Comparison of ENCODE assay signal across 19 cellular contexts in the genomic region with DNA sequence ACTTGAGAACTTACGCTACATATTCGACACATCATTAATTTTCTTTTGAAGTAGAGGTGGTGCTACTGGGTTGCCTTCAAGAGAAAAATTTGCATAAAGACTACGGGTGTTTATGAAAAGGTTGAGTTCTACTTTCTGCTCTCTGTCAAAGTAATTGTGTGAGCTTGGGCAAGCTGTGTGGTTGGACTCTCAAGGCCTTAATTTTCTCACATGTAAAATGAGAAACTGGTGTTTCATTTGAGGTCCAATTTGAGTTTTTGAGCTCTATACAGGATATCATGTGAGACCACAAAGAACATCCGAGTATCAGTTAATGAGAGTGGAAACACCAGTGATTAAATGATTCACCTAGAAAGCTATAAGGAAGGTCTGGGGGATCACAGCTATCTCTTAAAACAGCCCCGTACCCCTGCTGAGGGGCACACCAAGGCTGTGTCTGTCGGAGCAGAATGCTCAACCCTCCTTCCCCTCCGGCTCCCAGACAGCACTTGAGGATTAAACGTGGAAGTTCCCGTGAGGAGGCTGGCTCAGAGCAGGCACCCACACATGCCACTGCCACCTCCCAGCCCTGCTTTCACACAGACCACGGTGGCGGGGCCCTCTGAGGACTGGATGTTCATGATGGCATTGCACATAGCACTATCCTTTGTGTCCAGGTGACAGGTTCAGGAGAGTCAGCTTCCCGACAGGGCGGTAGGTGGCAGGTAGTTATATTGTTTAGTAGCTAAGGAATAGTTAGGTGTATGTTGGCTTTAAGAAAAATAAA.
DNase-seq lines count a peak whose midpoint lies in the region; ATAC-seq, FAIRE-seq and TF ChIP-seq lines count a peak whose summit lies in the region.
"Had no signal": no experiment of that assay in that cellular context is flagged by ENCODE, and none has a peak within 500 bp of the region (broad histone marks: within the 10 kb centered on the region; RNA-seq: fewer than 3 reads in every experiment).

No MANE protein-coding gene starts in this region.

- no peak overlapping the region for H2BK5ac ChIP-seq in H1 (ENCODE audit: low read depth, low read length)

- H3K79me2 ChIP-seq in GM23338 (replicated peaks; ENCODE audit: insufficient read depth) (no peaks in the 10 kb centered on the region), H1 (ENCODE audit: control insufficient read depth in 1 of 2, insufficient read depth in 2 of 2, low read length in 2 of 2) (no peaks in the 10 kb centered on the region)

- H3K4me3 ChIP-seq in GM23338 (no peak overlapping the region), H1 (ENCODE audit: extremely low read depth in 1 of 4, insufficient read depth in 2 of 4, low read depth in 3 of 4, low read length in 4 of 4) (no peak overlapping the region)

- no peak for TF ChIP-seq CTCF in GM23338 (conservative IDR thresholded peaks at IDR 0.05; ENCODE audit: low read depth in 2 of 2)
- TF ChIP-seq CTCF in H1 (IDR thresholded peaks at IDR 0.05; ENCODE audit: control extremely low read depth in 1 of 3, insufficient read depth in 1 of 3, low read depth in 1 of 3, low read length in 3 of 3): no peak

- H3K36me3 ChIP-seq in GM23338 (ENCODE audit: insufficient read depth) (no peaks in the 10 kb centered on the region), H1 (ENCODE audit: control insufficient read depth in 2 of 4, insufficient read depth in 4 of 4, low read length in 3 of 4) (no peaks in the 10 kb centered on the region)

- no peak for TF ChIP-seq EP300 in H1 (IDR thresholded peaks at IDR 0.05; ENCODE audit: borderline replicate concordance in 1 of 2, low read depth in 2 of 2, low read length in 2 of 2)

- 0 out of 2 replicates have a peak, but pooled peaks cover 5% of the 10 kb centered on the region for H3K9me2 ChIP-seq in GM23338 (ENCODE audit: insufficient read depth)

- no peak overlapping the region for H3K23ac ChIP-seq in H1 (ENCODE audit: insufficient read length)

- no peak overlapping the region for H3K56ac ChIP-seq in H1 (replicated peaks; ENCODE audit: insufficient read length, low read depth, low read length)

- no peaks in the 10 kb centered on the region for H3K23me2 ChIP-seq in H1 (ENCODE audit: low read depth, low read length)

- H3K4me1 Mint-ChIP-seq in GM23338: peaks cover 6% of the 10 kb centered on the region

- no peak overlapping the region for H3K27ac Mint-ChIP-seq in GM23338
- H3K27ac Mint-ChIP-seq: CD14-positive monocyte, HFFc6 had no signal

- no peaks in the 10 kb centered on the region for H3K27me3 Mint-ChIP-seq in GM23338 (ENCODE audit: insufficient read depth, low read depth, poor library complexity)

- no peak overlapping the region for H3K14ac ChIP-seq in H1 (ENCODE audit: insufficient read length)

- H3K27me3 ChIP-seq in GM23338 (ENCODE audit: insufficient read depth) (no peaks in the 10 kb centered on the region), H1 (replicated peaks in 1 of 4; ENCODE audit: control insufficient read depth in 3 of 4, extremely low read depth in 1 of 4, insufficient read depth in 3 of 4, low read length in 3 of 4) (no peaks in the 10 kb centered on the region; a peak in 2 of 7 replicates)

- no peak overlapping the region for H2BK20ac ChIP-seq in H1 (ENCODE audit: low read length)

- 94% methylated on average over 13 of the region's 13 CpGs; no CpG with 5 or more reads in 1 of the 2 experiments for WGBS in H1 (ENCODE audit: extremely low coverage in 1 of 2, insufficient coverage in 1 of 2, insufficient read length in 1 of 2, insufficient replicate concordance in 2 of 2, low coverage in 1 of 2, low lambda C conversion rate in 2 of 2, missing lambda C conversion rate in 1 of 2), 2 experiments

- FAIRE-seq in H1 (lab: Jason Lieb, UNC): no peak
- FAIRE-seq: G401.6 had no signal

- H2BK15ac ChIP-seq in H1 (ENCODE audit: low read length): 0 out of 2 replicates have a peak overlapping the region, but pooled peaks have one; percentile 29

- no peak overlapping the region for H3K4me2 ChIP-seq in GM23338
- no peak overlapping the region for H3K4me2 ChIP-seq in H1 (ENCODE audit: insufficient read depth in 1 of 2, low read depth in 2 of 2, low read length in 2 of 2)

- peak overlapping the region; percentile 66 for H3K4ac ChIP-seq in H1 (replicated peaks; ENCODE audit: insufficient read length, low read depth, low read length)

- no peaks in the 10 kb centered on the region for H3F3A ChIP-seq in GM23338 (replicated peaks; ENCODE audit: low read depth)

- H3K9me3 ChIP-seq in H1 (ENCODE audit: insufficient read depth in 2 of 2, low read depth in 1 of 2, low read length in 1 of 2): peaks cover 2 to 3% of the 10 kb centered on the region in 2 experiments; a peak in 1 of 4 replicates

- no peak overlapping the region for H2AK5ac ChIP-seq in H1 (ENCODE audit: low read depth, low read length)

- peaks cover 5% of the 10 kb centered on the region; the same call in 2 of the 3 replicates for H3K9me3 Mint-ChIP-seq in GM23338

- H3K79me1 ChIP-seq in H1 (ENCODE audit: low read depth, low read length): no peaks in the 10 kb centered on the region

- H3K4me1 ChIP-seq in GM23338 (ENCODE audit: insufficient read depth) (0 out of 2 replicates have a peak, but pooled peaks cover 6% of the 10 kb centered on the region), H1 (replicated peaks in 1 of 4; ENCODE audit: control insufficient read depth in 3 of 4, insufficient read depth in 4 of 4, low read length in 3 of 4) (0 out of 7 replicates have a peak, but pooled peaks cover 0 to 2% (median 0%) of the 10 kb centered on the region in 4 experiments)

- H3K18ac ChIP-seq in H1 (ENCODE audit: extremely low read depth, low read length): no peak overlapping the region

- H3K27ac ChIP-seq in GM23338 (ENCODE audit: low read depth): no peak overlapping the region
- H3K27ac ChIP-seq in H1 (ENCODE audit: low read depth, low read length): no peak overlapping the region
- H3K27ac ChIP-seq: RWPE1 had no signal

- H4K5ac ChIP-seq in H1 (ENCODE audit: insufficient read length, low read depth, low read length): no peak overlapping the region

- ATAC-seq in GM23338 (no peak), GM21786 (IDR thresholded peaks at IDR 0.05; ENCODE audit: unreplicated experiment) (no peak)
- no peak for ATAC-seq in activated CD4-positive, CD25-positive, alpha-beta regulatory T cell treated with anti-CD3 and anti-CD28 coated beads, Interleukin-2, amount 50 U/mL, for 24 hours
- ATAC-seq: PC-3 had no signal

- no peak for TF ChIP-seq POLR2A in H1 (IDR thresholded peaks at IDR 0.05; ENCODE audit: control extremely low read depth in 1 of 2, low read depth in 2 of 2, low read length in 2 of 2)

- H2AFZ ChIP-seq in GM23338 (0 out of 2 replicates have a peak overlapping the region, but pooled peaks have one; percentile 80), H1 (ENCODE audit: low read length) (no peak overlapping the region)

- no peak overlapping the region for H3K9ac ChIP-seq in H1 (replicated peaks in 1 of 4; ENCODE audit: extremely low read depth in 1 of 4, low read depth in 3 of 4, low read length in 3 of 4)

- H4K8ac ChIP-seq in H1 (ENCODE audit: extremely low read depth, insufficient read depth, low read length): no peak overlapping the region

- no peaks in the 10 kb centered on the region for H4K20me1 ChIP-seq in GM23338 (replicated peaks; ENCODE audit: insufficient read depth)
- no peaks in the 10 kb centered on the region for H4K20me1 ChIP-seq in H1 (replicated peaks in 1 of 2; ENCODE audit: control insufficient read depth in 1 of 2, insufficient read depth in 2 of 2, low read length in 2 of 2)

- no peaks in the 10 kb centered on the region; the same call in 2 of the 3 replicates for H3K36me3 Mint-ChIP-seq in GM23338 (ENCODE audit: low read depth)
- H3K36me3 Mint-ChIP-seq: CD14-positive monocyte had no signal

- H4K91ac ChIP-seq in H1 (replicated peaks; ENCODE audit: insufficient read length, low read length): no peak overlapping the region

- POLR2A ChIA-PET in H1 (lab: Charles Lee; ENCODE audit: partially characterized antibody): no interaction called here

- CTCF ChIA-PET in H1 (lab: Charles Lee; ENCODE audit: partially characterized antibody): interaction anchor here (1.5 to 7.6 kb wide), 5 partner anchors 10 to 64 kb away, joined by 4 to 55 read pairs (median 5); no protein-coding TSS in a partner anchor

- TF ChIP-seq RAD21 in H1 (IDR thresholded peaks at IDR 0.05 in 1 of 2, conservative IDR thresholded peaks at IDR 0.05 in 1 of 2; ENCODE audit: low read depth in 2 of 2, low read length in 2 of 2): no peak

- no peak overlapping the region for H2BK120ac ChIP-seq in H1 (replicated peaks; ENCODE audit: low read depth, low read length)

- DNase-seq in NCI-H2171 treated with DMSO at 0.1 percent for 48 hours (lab: John Stamatoyannopoulos, UW): peak; percentile 14
- no peak for DNase-seq in NCI-H2171 (lab: John Stamatoyannopoulos, UW)
- peak; percentile 65 for DNase-seq in DMS153 (lab: John Stamatoyannopoulos, UW)
- DNase-seq in GM23338 (ENCODE audit: low spot score): no peak
- DNase-seq in H1 (ENCODE audit: low read depth in 1 of 2, low spot score in 2 of 2): no peak
- DNase-seq in cerebellar cortex (ENCODE audit: low spot score): no peak
- DNase-seq: 8988T, H7, HFFc6, KG1, NCI-H1105 treated with DMSO at 0.1 percent for 48 hours, NCI-H187, NCI-H774, PC-3 had no signal

- H2BK12ac ChIP-seq in H1 (ENCODE audit: low read depth, low read length): no peak overlapping the region

- no peak overlapping the region for H3K4me3 Mint-ChIP-seq in GM23338
- H3K4me3 Mint-ChIP-seq: CD14-positive monocyte, HFFc6 had no signal

TF ChIP-seq in GM23338, 12 proteins besides CTCF, POLR2A, EP300 and RAD21 (continues in another document):
- TF ChIP-seq EZH2phosphoT487 (IDR thresholded peaks at IDR 0.05; ENCODE audit: unreplicated experiment): no peak
- TF ChIP-seq, protein P1, sequence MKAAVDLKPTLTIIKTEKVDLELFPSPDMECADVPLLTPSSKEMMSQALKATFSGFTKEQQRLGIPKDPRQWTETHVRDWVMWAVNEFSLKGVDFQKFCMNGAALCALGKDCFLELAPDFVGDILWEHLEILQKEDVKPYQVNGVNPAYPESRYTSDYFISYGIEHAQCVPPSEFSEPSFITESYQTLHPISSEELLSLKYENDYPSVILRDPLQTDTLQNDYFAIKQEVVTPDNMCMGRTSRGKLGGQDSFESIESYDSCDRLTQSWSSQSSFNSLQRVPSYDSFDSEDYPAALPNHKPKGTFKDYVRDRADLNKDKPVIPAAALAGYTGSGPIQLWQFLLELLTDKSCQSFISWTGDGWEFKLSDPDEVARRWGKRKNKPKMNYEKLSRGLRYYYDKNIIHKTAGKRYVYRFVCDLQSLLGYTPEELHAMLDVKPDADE (IDR thresholded peaks at IDR 0.05): no peak

TF ChIP-seq in H1, 55 proteins besides CTCF, POLR2A, EP300 and RAD21 (continues in another document):
- TF ChIP-seq CREB1 (IDR thresholded peaks at IDR 0.05) (no peak), HDAC6 (IDR thresholded peaks at IDR 0.05; ENCODE audit: low read depth, low read length) (no peak), EGR1 (IDR thresholded peaks at IDR 0.05; ENCODE audit: borderline replicate concordance, low read depth, low read length) (no peak), CEBPB (IDR thresholded peaks at IDR 0.05; ENCODE audit: low read depth, low read length) (no peak), TCF12 (IDR thresholded peaks at IDR 0.05; ENCODE audit: low read depth, low read length) (no peak)

Comparison
In these comparisons a context has a peak if more than half of its experiments do, and no peak if none do; other contexts are left out.
1. DNase-seq: peak in NCI-H2171 treated with DMSO at 0.1 percent for 48 hours (single experiment) and DMS153 (single experiment); none in NCI-H2171 (single experiment), GM23338 (single experiment), H1 (0 of 2) and cerebellar cortex (single experiment).